16 cellular contexts compared by ENCODE assay signal in genomic region chr11:27716850-27717249, GRCh38. TPM values are rescaled to one million over a fixed set of nuclear protein-coding genes. Genes with fewer than 3 reads are reported as not detected.
A peak's percentile ranks its signal among the peaks of the same experiment; 100 is the strongest.
DNase-seq lines count a peak whose midpoint lies in the region; ATAC-seq and TF ChIP-seq lines count a peak whose summit lies in the region.
"Had no signal": no experiment of that assay in that cellular context is flagged by ENCODE, and none has a peak within 500 bp of the region (broad histone marks: within the 10 kb centered on the region; RNA-seq: fewer than 3 reads in every experiment).

No MANE protein-coding gene starts in this region.

- H3K27ac ChIP-seq in RWPE2 (ENCODE audit: poor library complexity, severe bottlenecking) (no peak overlapping the region), neuronal stem cell (replicated peaks; ENCODE audit: low read length) (no peak overlapping the region)
- H3K27ac ChIP-seq: breast epithelium, pancreas, thoracic aorta had no signal

- no peak overlapping the region for H2AFZ ChIP-seq in neuronal stem cell (ENCODE audit: low read length)

- no peak overlapping the region for H2BK12ac ChIP-seq in neuronal stem cell (ENCODE audit: low read length)

- H3K9me3 ChIP-seq in RWPE2 (ENCODE audit: severe bottlenecking) (no peaks in the 10 kb centered on the region), neuronal stem cell (replicated peaks in 1 of 2; ENCODE audit: control insufficient read depth in 2 of 2, insufficient read depth in 1 of 2, low read depth in 1 of 2, low read length in 2 of 2) (no peaks in the 10 kb centered on the region)
- H3K9me3 ChIP-seq: breast epithelium, pancreas, thoracic aorta had no signal

- ATAC-seq in RWPE2 (ENCODE audit: low read depth) (no peak), GM21515 (IDR thresholded peaks at IDR 0.05; ENCODE audit: unreplicated experiment) (no peak)
- ATAC-seq: activated CD8-positive, alpha-beta T cell treated with anti-CD3 and anti-CD28 coated beads for 36 hours; pancreas had no signal

- no peak overlapping the region for H3K4me2 ChIP-seq in neuronal stem cell (ENCODE audit: insufficient read depth, low read length, poor library complexity, severe bottlenecking)

- H3K79me1 ChIP-seq in neuronal stem cell (ENCODE audit: low read depth, low read length), result no peaks in the 10 kb centered on the region

- H2BK120ac ChIP-seq in neuronal stem cell (ENCODE audit: low read depth, low read length), result no peak overlapping the region

- DNase-seq in DMS53 (lab: John Stamatoyannopoulos, UW), result peak; percentile 7
- no peak for DNase-seq in DMS53 treated with DMSO at 0.1 percent for 48 hours (lab: John Stamatoyannopoulos, UW; ENCODE audit: unreplicated experiment)
- no peak for DNase-seq in RWPE2 (ENCODE audit: low spot score)
- peak; percentile 53 for DNase-seq in fibroblast of gingiva (ENCODE audit: low read depth)
- DNase-seq in retinal pigment epithelial cell (ENCODE audit: low read depth), result no peak
- no peak for DNase-seq in neuronal stem cell (ENCODE audit: low spot score)
- DNase-seq in amygdala (lab: John Stamatoyannopoulos, UW), result no peak
- DNase-seq: activated CD8-positive, alpha-beta T cell treated with anti-CD3 and anti-CD28 coated beads for 36 hours; activated effector memory CD4-positive, alpha-beta T cell treated with Interleukin-2 at 50 U/mL for 16 hours; NCI-H1092; NCI-H446 treated with DMSO at 0.1 percent for 48 hours; pancreas; stimulated activated CD4-positive, alpha-beta T cell treated with anti-CD3 and anti-CD28 coated beads, Interleukin-15, amount 100 ng/mL, for 24 hours had no signal

- no peak overlapping the region for H2BK5ac ChIP-seq in neuronal stem cell (ENCODE audit: low read length)

- no peak overlapping the region for H3K18ac ChIP-seq in neuronal stem cell (ENCODE audit: low read length)

- H3K14ac ChIP-seq in neuronal stem cell (ENCODE audit: low read length), result no peak overlapping the region

- peak; percentile 48 for TF ChIP-seq CTCF in RWPE2 (IDR thresholded peaks at IDR 0.05; ENCODE audit: poor library complexity, severe bottlenecking)
- TF ChIP-seq CTCF in retinal pigment epithelial cell (conservative IDR thresholded peaks at IDR 0.05; ENCODE audit: low read depth, low read length), result peak; percentile 49

- H4K8ac ChIP-seq in neuronal stem cell (ENCODE audit: low read depth, low read length), result no peak overlapping the region

- H3K4me3 ChIP-seq in RWPE2 (ENCODE audit: severe bottlenecking) (no peak overlapping the region), retinal pigment epithelial cell (ENCODE audit: low read length) (no peak overlapping the region), neuronal stem cell (ENCODE audit: low read length in 2 of 2) (no peak overlapping the region)
- H3K4me3 ChIP-seq: breast epithelium, pancreas, thoracic aorta had no signal

- WGBS in neuronal stem cell (ENCODE audit: extremely low coverage in 2 of 2, insufficient read length in 2 of 2, insufficient replicate concordance in 1 of 2), 2 donors, result no CpG with 5 or more reads among the region's 1 CpG

- no peak overlapping the region for H3K4ac ChIP-seq in neuronal stem cell (ENCODE audit: low read length)

- no peak overlapping the region for H3K23ac ChIP-seq in neuronal stem cell (ENCODE audit: low read depth, low read length, poor library complexity)

- peaks cover 20% of the 10 kb centered on the region for H3K27me3 ChIP-seq in RWPE2 (ENCODE audit: insufficient read depth, poor library complexity, severe bottlenecking)
- H3K27me3 ChIP-seq in neuronal stem cell (ENCODE audit: control insufficient read depth in 3 of 3, insufficient read depth in 3 of 3, low read depth in 1 of 3, low read length in 3 of 3), result peaks cover 8 to 31% (median 20%) of the 10 kb centered on the region in 3 experiments

- H3K36me3 ChIP-seq in RWPE2 (ENCODE audit: low read depth) (no peaks in the 10 kb centered on the region), neuronal stem cell (replicated peaks in 1 of 2; ENCODE audit: control insufficient read depth in 2 of 2, insufficient read depth in 2 of 2, low read length in 2 of 2) (no peaks in the 10 kb centered on the region)
- H3K36me3 ChIP-seq: breast epithelium, pancreas, thoracic aorta had no signal

- no peak overlapping the region for H3K9ac ChIP-seq in neuronal stem cell (ENCODE audit: low read depth, low read length, poor library complexity)

- H3K4me1 ChIP-seq in RWPE2 (ENCODE audit: insufficient read depth, poor library complexity, severe bottlenecking) (no peaks in the 10 kb centered on the region), neuronal stem cell (ENCODE audit: control insufficient read depth in 2 of 2, insufficient read depth in 1 of 2, low read depth in 1 of 2, low read length in 2 of 2) (peaks cover 0 to 5% of the 10 kb centered on the region in 2 donors)

- H4K91ac ChIP-seq in neuronal stem cell (ENCODE audit: low read depth, low read length, poor library complexity), result no peak overlapping the region

- H2AK5ac ChIP-seq in neuronal stem cell (ENCODE audit: low read depth, low read length), result no peak overlapping the region

- no peak overlapping the region for H2BK15ac ChIP-seq in neuronal stem cell (ENCODE audit: low read length)

RNA-seq across cellular contexts. Expression of gene BDNF, which starts 16.6 kb away (rescaled TPM):
- 1.4 TPM for polyA plus RNA-seq in neuronal stem cell (2013, experiment 1 of 2)
- polyA plus RNA-seq in neuronal stem cell (2013, experiment 2 of 2), result 1.3 TPM

Comparison
In these comparisons a context has a peak if more than half of its experiments do, and no peak if none do; other contexts are left out.
1. DNase-seq: peak in DMS53 (single experiment) and fibroblast of gingiva (single experiment); none in DMS53 treated with DMSO at 0.1 percent for 48 hours (single experiment), RWPE2 (single experiment), retinal pigment epithelial cell (single experiment), neuronal stem cell (single experiment) and amygdala (0 of 56).